8 cellular contexts compared by ENCODE assay signal in the genomic region with DNA sequence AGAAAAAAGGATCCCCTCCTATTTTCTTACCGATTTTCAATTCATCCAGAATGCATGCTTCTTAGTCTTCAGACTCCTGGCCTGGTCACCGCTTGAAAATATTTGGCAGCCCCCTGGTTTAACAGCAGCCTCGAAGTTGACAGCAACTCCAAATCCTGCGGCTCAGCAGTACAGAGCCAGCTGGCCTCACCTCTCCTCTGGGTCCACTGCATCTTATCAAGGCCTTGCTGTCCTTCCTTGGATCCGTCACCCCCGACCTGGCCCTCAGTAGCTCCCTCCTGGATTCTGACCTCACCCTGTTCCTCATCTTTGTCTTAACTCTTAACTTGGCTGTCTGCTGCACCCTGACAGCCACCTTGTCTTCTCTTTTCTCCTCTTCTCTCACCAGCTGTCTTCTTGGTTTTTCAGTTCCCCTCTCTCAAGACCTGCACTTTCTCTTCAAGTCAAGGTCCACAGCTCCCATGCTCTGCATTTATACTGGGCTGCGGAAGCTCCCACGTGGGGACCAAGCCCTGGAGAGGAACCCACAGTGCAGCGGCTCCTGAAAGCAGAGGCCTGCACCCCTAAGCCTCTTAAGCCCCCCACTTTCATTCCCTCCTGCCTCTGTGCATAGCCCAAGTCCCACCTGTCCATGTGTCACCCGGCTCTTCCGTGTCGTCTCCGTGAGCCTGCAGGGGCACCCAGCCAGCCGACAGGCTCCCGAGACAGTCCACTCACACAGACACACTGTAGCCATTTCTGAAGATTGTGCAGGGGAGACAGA. TPM values are rescaled to one million over a fixed set of nuclear protein-coding genes. Genes with fewer than 3 reads are reported as not detected.
DNase-seq lines count a peak whose midpoint lies in the region; ATAC-seq and TF ChIP-seq lines count a peak whose summit lies in the region.

No MANE protein-coding gene starts in this region.

- H3K9me3 ChIP-seq in neural progenitor cell (ENCODE audit: low read depth): no peaks in the 10 kb centered on the region

- no peak overlapping the region for H3K4me3 ChIP-seq in neural progenitor cell

- no peak overlapping the region for H3K9ac ChIP-seq in neural progenitor cell

- no peaks in the 10 kb centered on the region for H4K20me1 ChIP-seq in neural progenitor cell (ENCODE audit: low read depth)

- H3K27me3 ChIP-seq in neural progenitor cell: no peaks in the 10 kb centered on the region

- no peak overlapping the region for H2AFZ ChIP-seq in neural progenitor cell (replicated peaks)

- no peaks in the 10 kb centered on the region for H3F3A ChIP-seq in neural progenitor cell (ENCODE audit: low read depth)

- no peaks in the 10 kb centered on the region for H3K79me2 ChIP-seq in neural progenitor cell (ENCODE audit: low read depth)

- peaks cover 13% of the 10 kb centered on the region for H3K36me3 Mint-ChIP-seq in memory B cell
- H3K36me3 Mint-ChIP-seq in neural progenitor cell: no peaks in the 10 kb centered on the region

- H3K4me1 Mint-ChIP-seq in memory B cell: peaks cover 61% of the 10 kb centered on the region
- H3K4me1 Mint-ChIP-seq in neural progenitor cell: no peaks in the 10 kb centered on the region

- H3K9me3 Mint-ChIP-seq in memory B cell: no peaks in the 10 kb centered on the region
- H3K9me3 Mint-ChIP-seq in neural progenitor cell: no peaks in the 10 kb centered on the region

- H3K27ac Mint-ChIP-seq in memory B cell (peak overlapping the region; percentile 77), neural progenitor cell (no peak overlapping the region)

- H3K4me2 ChIP-seq in neural progenitor cell: no peak overlapping the region

- H3K4me3 Mint-ChIP-seq in memory B cell (peak overlapping the region; percentile 79), neural progenitor cell (no peak overlapping the region)

- H3K27me3 Mint-ChIP-seq in memory B cell: no peaks in the 10 kb centered on the region
- peaks cover 14% of the 10 kb centered on the region for H3K27me3 Mint-ChIP-seq in neural progenitor cell (ENCODE audit: insufficient read depth, low read depth)

- H3K36me3 ChIP-seq in neural progenitor cell: no peaks in the 10 kb centered on the region

- DNase-seq in memory B cell (ENCODE audit: low spot score in 2 of 2): peak; percentile 54 to 64
- no peak for DNase-seq in GOT3 (lab: John Stamatoyannopoulos, UW)
- no peak for DNase-seq in C1 segment of cervical spinal cord (lab: John Stamatoyannopoulos, UW)
- no peak for DNase-seq in iPS-NIHi7 (ENCODE audit: extremely low spot score)
- DNase-seq in neural progenitor cell (ENCODE audit: low spot score): no peak

- ATAC-seq in GM18502 (IDR thresholded peaks at IDR 0.05; ENCODE audit: poor library complexity, unreplicated experiment) (peak; percentile 60), GM19468 (IDR thresholded peaks at IDR 0.05; ENCODE audit: extremely low read depth, unreplicated experiment) (peak; percentile 65), HG03432 (IDR thresholded peaks at IDR 0.05; ENCODE audit: unreplicated experiment) (peak; percentile 71), memory B cell (ENCODE audit: low read depth) (peak; percentile 83)

- H3K4me1 ChIP-seq in neural progenitor cell: peaks cover 4% of the 10 kb centered on the region

- H3K27ac ChIP-seq in neural progenitor cell: no peak overlapping the region

- no peak for TF ChIP-seq CTCF in neural progenitor cell (IDR thresholded peaks at IDR 0.05)

RNA-seq across cellular contexts. Expression of a gene that starts 6.0 kb away (rescaled TPM):
- 2.2 and 3.3 TPM in 2 replicates for total RNA-seq in neural progenitor cell (ENCODE audit: low replicate concordance)

RNA-seq across cellular contexts. Expression of a gene that starts 51.2 kb away (rescaled TPM):
- not detected in 2 replicates for total RNA-seq in neural progenitor cell (ENCODE audit: low replicate concordance)

RNA-seq across cellular contexts. Expression of a gene that starts 58.3 kb away (rescaled TPM):
- 0.15 and 1.7 TPM in 2 replicates for total RNA-seq in neural progenitor cell (ENCODE audit: low replicate concordance)

Comparison
In these comparisons a context has a peak if more than half of its experiments do, and no peak if none do; other contexts are left out.
1. DNase-seq: peak in memory B cell (2 of 2); none in GOT3 (single experiment), C1 segment of cervical spinal cord (0 of 14), iPS-NIHi7 (single experiment) and neural progenitor cell (single experiment).
2. Peak in every context shown above with its lines, with median percentiles within 50 percentile points of each other: ATAC-seq.